Comparison of ENCODE assay signal across 8 cellular contexts in genomic region chr5:72850113-72850512, GRCh38. TPM values are rescaled to one million over a fixed set of nuclear protein-coding genes. Genes with fewer than 3 reads are reported as not detected.
DNase-seq lines count a peak whose midpoint lies in the region; ATAC-seq and TF ChIP-seq lines count a peak whose summit lies in the region.

No MANE protein-coding gene starts in this region.

- intact Hi-C loops in gastrocnemius medialis (cut with DNase I; ENCODE audit: low total_unique reads): no loop called here

- no peak for TF ChIP-seq CTCF in GM12865 (IDR thresholded peaks at IDR 0.05; ENCODE audit: insufficient read depth, low read depth, low read length, missing control alignments)
- TF ChIP-seq CTCF in epithelial cell of esophagus (IDR thresholded peaks at IDR 0.05; ENCODE audit: insufficient read depth, low read depth, low read length, missing control alignments): no peak
- TF ChIP-seq CTCF in gastrocnemius medialis (IDR thresholded peaks at IDR 0.05 in 4 of 5, conservative IDR thresholded peaks at IDR 0.05 in 1 of 5): no peak

- DNase-seq in GM12865 (ENCODE audit: low read depth): no peak
- no peak for DNase-seq in SJSA1 (ENCODE audit: low read depth in 1 of 2, low spot score in 2 of 2)
- DNase-seq in epithelial cell of esophagus (ENCODE audit: low read depth): no peak
- DNase-seq in gastrocnemius medialis: no peak
- no peak for DNase-seq in NCI-H2029 (lab: John Stamatoyannopoulos, UW)
- DNase-seq in midbrain (lab: John Stamatoyannopoulos, UW): no peak
- no peak for DNase-seq in stimulated activated naive CD4-positive, alpha-beta T cell (lab: John Stamatoyannopoulos, UW)

- in situ Hi-C loops in gastrocnemius medialis (cut with MboI; ENCODE audit: low sequenced_read_pairs in 4 of 4): no loop called here

- peaks cover 13% of the 10 kb centered on the region for H3K4me1 ChIP-seq in SJSA1 (replicated peaks)
- H3K4me1 ChIP-seq in gastrocnemius medialis: peaks cover 68 to 72% of the 10 kb centered on the region in 2 donors

- no peak overlapping the region; the same call in 1 of the 2 replicates for H3K27ac ChIP-seq in SJSA1
- H3K27ac ChIP-seq in gastrocnemius medialis: peak overlapping the region; percentile 90 to 97 (median 96)

- H3K36me3 ChIP-seq in SJSA1 (peaks cover 60% of the 10 kb centered on the region), gastrocnemius medialis (peaks cover 0 to 2% of the 10 kb centered on the region in 2 donors)

- H3K4me3 ChIP-seq in GM12865 (ENCODE audit: low read depth, low read length): peak overlapping the region; percentile 84
- H3K4me3 ChIP-seq in SJSA1: peak overlapping the region; percentile 75
- peak overlapping the region; percentile 51 for H3K4me3 ChIP-seq in epithelial cell of esophagus (ENCODE audit: low read length)
- H3K4me3 ChIP-seq in gastrocnemius medialis: peak overlapping the region; percentile 63 to 90 (median 75)

- H3K9me3 ChIP-seq in SJSA1 (replicated peaks): no peaks in the 10 kb centered on the region
- H3K9me3 ChIP-seq in gastrocnemius medialis: no peaks in the 10 kb centered on the region

- H3K27me3 ChIP-seq in SJSA1 (replicated peaks): no peaks in the 10 kb centered on the region
- H3K27me3 ChIP-seq in gastrocnemius medialis: no peaks in the 10 kb centered on the region

- ATAC-seq in gastrocnemius medialis (no peak), HG03025 (IDR thresholded peaks at IDR 0.05; ENCODE audit: low FRiP score, unreplicated experiment) (no peak)

- TF ChIP-seq POLR2A in gastrocnemius medialis (IDR thresholded peaks at IDR 0.05): no peak

RNA-seq across cellular contexts. Expression of gene TNPO1, which starts 33.7 kb away (rescaled TPM):
- 185 and 277 TPM in 2 replicates for total RNA-seq in SJSA1 (2014; rRNA removed; shearing (Covaris generic))
- 100 to 1,000 TPM in 3 of 4 donors, 10 to 100 TPM in 1; 96.8 to 130 (median 111) TPM for total RNA-seq in gastrocnemius medialis
